In the genomic region with DNA sequence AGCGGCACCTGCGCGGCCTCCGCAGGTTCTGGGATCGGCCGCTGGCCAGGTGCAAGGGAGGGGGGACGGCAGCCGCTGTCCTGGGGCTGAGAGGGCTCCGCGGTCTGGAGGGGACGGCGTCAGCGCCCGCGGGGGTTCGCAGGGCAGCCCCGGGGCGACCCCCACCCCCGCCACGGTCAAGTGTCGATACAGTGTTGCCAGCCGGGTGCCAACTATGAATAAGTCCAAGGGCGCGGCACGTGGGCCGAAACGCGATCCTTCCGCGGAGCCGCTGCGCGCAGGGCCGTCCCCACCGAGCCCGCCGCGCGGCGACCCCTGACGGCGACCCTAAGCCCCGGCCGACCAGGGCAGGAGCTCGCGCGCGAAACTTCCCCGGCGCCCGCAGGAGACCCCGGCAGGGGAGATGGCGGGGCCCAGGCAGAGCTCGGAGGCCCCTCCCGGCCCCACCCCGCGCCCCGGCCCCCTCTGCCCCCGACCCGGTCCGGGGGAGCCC, we compare ENCODE assay signal across 8 cellular contexts. TPM values are rescaled to one million over a fixed set of nuclear protein-coding genes. Genes with fewer than 3 reads are reported as not detected.
DNase-seq lines count a peak whose midpoint lies in the region; ATAC-seq and TF ChIP-seq lines count a peak whose summit lies in the region.

No MANE protein-coding gene starts in this region.

- H3K27me3 ChIP-seq in GM06990 (replicated peaks; ENCODE audit: control insufficient read depth, insufficient read depth, low read length) = no peaks in the 10 kb centered on the region
- no peaks in the 10 kb centered on the region for H3K27me3 ChIP-seq in esophagus squamous epithelium

- peak; percentile 40 to 43 for ATAC-seq in natural killer cell treated with Interleukin-12 subunit alpha and Interleukin-12 subunit beta and Interleukin-15 and Interleukin-18, amount 100 ng/mL, for 72 hours

- intact Hi-C loops in esophagus squamous epithelium (cut with DNase I) = loop anchor here (10.0 kb wide), 1 partner anchor 70 kb away; no protein-coding TSS in a partner anchor

- WGBS in esophagus squamous epithelium, 2 donors = 0% methylated on average over 8 to 9 of the region's 61 CpGs

- H3K27ac Mint-ChIP-seq in natural killer cell treated with Interleukin-12 subunit alpha and Interleukin-12 subunit beta and Interleukin-15 and Interleukin-18, amount 100 ng/mL, for 72 hours = no peak overlapping the region

- H3K27ac ChIP-seq in esophagus squamous epithelium = peak overlapping the region; percentile 91 to 99 (median 95)

- no peak for TF ChIP-seq CTCF in GM06990 (IDR thresholded peaks at IDR 0.05; ENCODE audit: insufficient read depth, low read length, poor library complexity, severe bottlenecking)
- no peak for TF ChIP-seq CTCF in esophagus squamous epithelium (IDR thresholded peaks at IDR 0.05)

- H3K36me3 Mint-ChIP-seq in natural killer cell treated with Interleukin-12 subunit alpha and Interleukin-12 subunit beta and Interleukin-15 and Interleukin-18, amount 100 ng/mL, for 72 hours = peaks cover 6% of the 10 kb centered on the region

- no peaks in the 10 kb centered on the region for H3K9me3 ChIP-seq in esophagus squamous epithelium

- TF ChIP-seq POLR2A in esophagus squamous epithelium (IDR thresholded peaks at IDR 0.05) = peak in 3 of 4 donors; percentile 45 to 71 (median 60)

- DNase-seq in GM06990 (ENCODE audit: extremely low read depth, insufficient read length) = peak; percentile 72
- DNase-seq in M059J (ENCODE audit: low read depth) = peak; percentile 18
- peak; percentile 50 to 57 for DNase-seq in activated CD4-positive, alpha-beta T cell treated with anti-CD3 and anti-CD28 coated beads, Interleukin-2, amount 50 U/mL, for 48 hours
- DNase-seq in esophagus squamous epithelium (lab: John Stamatoyannopoulos, UW) = no peak
- DNase-seq in natural killer cell treated with Interleukin-12 subunit alpha and Interleukin-12 subunit beta and Interleukin-15 and Interleukin-18, amount 100 ng/mL, for 72 hours (ENCODE audit: low spot score) = peak; percentile 64
- DNase-seq in SW 1271 (lab: John Stamatoyannopoulos, UW) = no peak
- DNase-seq in SHP77 treated with DMSO at 0.1 percent for 48 hours (lab: John Stamatoyannopoulos, UW) = no peak
- DNase-seq in medulla oblongata (ENCODE audit: extremely low spot score) = no peak

- peaks cover 20 to 62% (median 34%) of the 10 kb centered on the region in 3 donors for H3K4me1 ChIP-seq in esophagus squamous epithelium

- H3K4me3 ChIP-seq in GM06990 (replicated peaks; ENCODE audit: low read depth, low read length) (peak overlapping the region; percentile 78), esophagus squamous epithelium (peak overlapping the region; percentile 68 to 98 (median 96))

- H3K36me3 ChIP-seq in GM06990 (ENCODE audit: control insufficient read depth, insufficient read depth, low read length) (peaks cover 6% of the 10 kb centered on the region), esophagus squamous epithelium (peaks cover 0 to 2% (median 0%) of the 10 kb centered on the region in 3 donors)

- no peaks in the 10 kb centered on the region for H3K9me3 Mint-ChIP-seq in natural killer cell treated with Interleukin-12 subunit alpha and Interleukin-12 subunit beta and Interleukin-15 and Interleukin-18, amount 100 ng/mL, for 72 hours

- H3K4me3 Mint-ChIP-seq in natural killer cell treated with Interleukin-12 subunit alpha and Interleukin-12 subunit beta and Interleukin-15 and Interleukin-18, amount 100 ng/mL, for 72 hours = no peak overlapping the region

- H3K27me3 Mint-ChIP-seq in natural killer cell treated with Interleukin-12 subunit alpha and Interleukin-12 subunit beta and Interleukin-15 and Interleukin-18, amount 100 ng/mL, for 72 hours = no peaks in the 10 kb centered on the region

- H3K4me1 Mint-ChIP-seq in natural killer cell treated with Interleukin-12 subunit alpha and Interleukin-12 subunit beta and Interleukin-15 and Interleukin-18, amount 100 ng/mL, for 72 hours (ENCODE audit: low read depth in 2 of 2) = peaks cover 21 to 25% of the 10 kb centered on the region in 2 donors

RNA-seq across cellular contexts. Expression of a gene that starts 0.7 kb away (rescaled TPM):
- total RNA-seq in M059J (2014; rRNA removed; shearing (Covaris generic)) = 27.8 and 59.8 TPM in 2 replicates
- total RNA-seq in esophagus squamous epithelium = 10 to 100 TPM; 31.7 to 35.7 (median 33.0) TPM
- total RNA-seq in natural killer cell treated with Interleukin-12 subunit alpha and Interleukin-12 subunit beta and Interleukin-15 and Interleukin-18, amount 100 ng/mL, for 72 hours = 100 to 1,000 TPM in 1 of 2 donors, 10 to 100 TPM in 1; 66.8 to 115 TPM

Comparison
In these comparisons a context has a peak if more than half of its experiments do, and no peak if none do; other contexts are left out.
1. DNase-seq: peak in GM06990 (single experiment), M059J (single experiment), activated CD4-positive, alpha-beta T cell treated with anti-CD3 and anti-CD28 coated beads, Interleukin-2, amount 50 U/mL, for 48 hours (2 of 2) and natural killer cell treated with Interleukin-12 subunit alpha and Interleukin-12 subunit beta and Interleukin-15 and Interleukin-18, amount 100 ng/mL, for 72 hours (single experiment); none in esophagus squamous epithelium (single experiment), SW 1271 (0 of 2), SHP77 treated with DMSO at 0.1 percent for 48 hours (single experiment) and medulla oblongata (single experiment).